8 cellular contexts compared by ENCODE assay signal in the genomic region with DNA sequence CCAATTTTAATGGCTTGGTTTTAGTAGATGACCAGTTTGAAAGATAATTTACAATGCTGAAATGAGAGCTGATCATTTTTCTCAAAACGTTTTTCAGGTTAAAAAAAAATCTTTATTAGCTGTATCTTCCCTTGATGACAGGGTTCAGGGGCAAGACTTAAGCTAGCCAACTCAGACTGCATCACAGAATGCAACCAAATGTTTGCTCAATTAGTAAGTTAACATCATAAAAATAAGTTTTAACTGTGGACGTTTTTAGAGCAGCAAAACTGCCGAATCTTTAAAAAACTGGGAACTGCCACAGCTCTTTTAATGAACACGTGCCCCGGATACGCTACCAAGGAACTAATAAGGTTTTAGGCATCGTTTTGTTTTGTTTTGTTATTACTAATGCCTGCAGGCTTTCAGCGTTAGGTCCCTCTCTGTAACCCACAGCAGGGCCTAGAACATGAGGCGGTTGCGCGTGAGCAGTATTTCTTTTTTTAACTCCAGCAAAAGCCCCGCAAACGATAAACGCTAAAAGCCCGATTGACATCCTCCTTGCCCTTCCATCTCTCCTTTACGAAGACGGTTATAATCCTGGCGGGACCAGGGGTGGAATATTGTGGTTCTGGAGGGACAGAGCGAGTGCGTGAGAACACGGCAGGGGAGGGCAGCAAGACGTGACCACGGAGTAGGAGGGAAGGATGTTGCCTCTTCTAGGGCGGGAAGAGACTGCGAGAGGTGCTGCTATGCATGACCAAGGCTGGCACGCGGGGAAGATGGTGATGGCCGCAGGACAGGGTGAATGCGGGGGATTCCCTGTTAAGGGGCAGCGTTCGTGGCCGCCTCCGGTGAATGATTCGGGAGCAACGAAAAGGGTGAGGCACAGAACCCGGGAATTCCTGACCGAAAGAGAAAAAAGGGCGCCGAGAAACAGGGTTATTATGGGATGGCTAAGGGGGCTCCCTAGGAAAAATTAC. TPM values are rescaled to one million over a fixed set of nuclear protein-coding genes. Genes with fewer than 3 reads are reported as not detected.
DNase-seq lines count a peak whose midpoint lies in the region; TF ChIP-seq lines count a peak whose summit lies in the region.

No MANE protein-coding gene starts in this region.

- DNase-seq in COLO668 (lab: John Stamatoyannopoulos, UW; ENCODE audit: unreplicated experiment), result peak; percentile 63
- DNase-seq in HFF-Myc (ENCODE audit: extremely low read depth, low read depth), result peak; percentile 15
- DNase-seq in NCI-H446 treated with DMSO at 0.1 percent for 48 hours (lab: John Stamatoyannopoulos, UW), result peak; percentile 47
- DNase-seq in activated CD4-positive, alpha-beta T cell treated with anti-CD3 and anti-CD28 coated beads, Interleukin-2, amount 50 U/mL, for 48 hours, result peak; percentile 59 to 69
- DNase-seq in dorsolateral prefrontal cortex, result peak; percentile 17 to 59 (median 44)
- DNase-seq in lung microvascular endothelial cell (ENCODE audit: low read depth in 2 of 2), result peak; percentile 32 to 61
- peak; percentile 21 for DNase-seq in stimulated activated CD8-positive, alpha-beta memory T cell treated with anti-CD3 and anti-CD28 coated beads, Interleukin-12 subunit alpha, Interleukin-12 subunit beta, amount 100 ng/mL, for 4 hours (ENCODE audit: low read depth)
- no peak for DNase-seq in NCI-H128 (lab: John Stamatoyannopoulos, UW; ENCODE audit: unreplicated experiment)

- no peak for TF ChIP-seq CTCF in HFF-Myc (IDR thresholded peaks at IDR 0.05; ENCODE audit: low read depth, low read length, missing control alignments)
- no peak for TF ChIP-seq CTCF in dorsolateral prefrontal cortex (IDR thresholded peaks at IDR 0.05 in 54 of 56, conservative IDR thresholded peaks at IDR 0.05 in 2 of 56; ENCODE audit: low read depth in 1 of 56, partially characterized antibody in 56 of 56)

- intact Hi-C loops in dorsolateral prefrontal cortex (cut with DNase I), result no loop called here

- H3K27ac ChIP-seq in dorsolateral prefrontal cortex, result peak overlapping the region; percentile 26 to 98 (median 95)

- H3K27me3 ChIP-seq in dorsolateral prefrontal cortex, result no peaks in the 10 kb centered on the region

- H3K4me3 ChIP-seq in HFF-Myc (replicated peaks; ENCODE audit: low read depth, low read length) (peak overlapping the region; percentile 70), dorsolateral prefrontal cortex (peak overlapping the region; percentile 67 to 99 (median 87))

RNA-seq across cellular contexts. Expression of a gene that starts 0.7 kb away (rescaled TPM):
- 10 to 100 TPM; 40.1 to 82.6 (median 62.0) TPM for total RNA-seq in dorsolateral prefrontal cortex
- total RNA-seq in lung microvascular endothelial cell, result 50.4 and 51.4 TPM in 2 replicates
